Comparison of ENCODE assay signal across 1 cellular context in the genomic region with DNA sequence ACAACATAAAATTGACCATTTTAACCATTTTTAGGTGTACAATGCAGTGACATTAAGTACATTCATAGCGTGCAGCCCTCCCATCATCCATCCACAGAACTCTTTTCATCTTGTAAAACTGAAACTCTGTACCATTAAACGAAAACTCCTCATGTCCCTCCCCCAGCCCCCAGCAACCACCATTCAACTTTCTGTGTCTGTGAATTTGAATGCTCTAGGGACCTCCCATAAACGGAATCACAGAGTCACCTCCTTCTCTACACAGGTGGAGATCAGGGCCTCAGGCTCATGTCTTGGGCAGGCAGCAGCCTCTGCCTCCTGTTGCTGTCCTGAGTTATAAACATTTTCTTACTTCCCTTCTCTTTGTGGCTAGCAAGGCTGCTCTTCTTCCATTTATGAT.
TF ChIP-seq lines count a peak whose summit lies in the region.

No MANE protein-coding gene starts in this region.

TF ChIP-seq in GM12878, 131 proteins besides CTCF, POLR2A, EP300 and RAD21 (continued from another document and continues in another):
- TF ChIP-seq ELK1 (IDR thresholded peaks at IDR 0.05; ENCODE audit: low read depth, low read length) (no peak), BRCA1 (IDR thresholded peaks at IDR 0.05; ENCODE audit: low read depth, low read length) (no peak), NFIC (IDR thresholded peaks at IDR 0.05; ENCODE audit: low read depth, low read length) (0 out of 2 replicates have a peak, but pooled peaks have one; percentile 14), RUNX3 (IDR thresholded peaks at IDR 0.05; ENCODE audit: low read length) (peak; percentile 75), JUNB (IDR thresholded peaks at IDR 0.05) (peak; percentile 36; the same call in 1 of the 2 replicates), SMAD5 (IDR thresholded peaks at IDR 0.05; ENCODE audit: low read depth) (no peak), BACH1 (IDR thresholded peaks at IDR 0.05; ENCODE audit: borderline replicate concordance) (no peak), ZBED1 (IDR thresholded peaks at IDR 0.05; ENCODE audit: borderline replicate concordance) (no peak), MYC (IDR thresholded peaks at IDR 0.05; ENCODE audit: insufficient read depth, insufficient read length, insufficient replicate concordance, low read length, severe bottlenecking) (no peak), RBBP5 (conservative IDR thresholded peaks at IDR 0.05) (no peak), SIX5 (IDR thresholded peaks at IDR 0.05; ENCODE audit: low read depth, low read length, severe bottlenecking) (no peak), BCL11A (IDR thresholded peaks at IDR 0.05; ENCODE audit: low read depth, low read length) (no peak), CBFB (IDR thresholded peaks at IDR 0.05; ENCODE audit: low read depth) (no peak), POLR2AphosphoS5 (IDR thresholded peaks at IDR 0.05; ENCODE audit: low read length) (no peak), REST (IDR thresholded peaks at IDR 0.05; ENCODE audit: low read depth, low read length) (no peak), ZSCAN29 (IDR thresholded peaks at IDR 0.05) (no peak), ZNF592 (IDR thresholded peaks at IDR 0.05) (no peak), MXI1 (IDR thresholded peaks at IDR 0.05; ENCODE audit: low read depth, low read length) (no peak), HSF1 (IDR thresholded peaks at IDR 0.05; ENCODE audit: low read depth, low read length) (no peak), MEF2B (IDR thresholded peaks at IDR 0.05; ENCODE audit: partially characterized antibody, poor library complexity, severe bottlenecking) (peak; percentile 66), MAX (IDR thresholded peaks at IDR 0.05; ENCODE audit: low read depth, low read length) (no peak), CBX5 (IDR thresholded peaks at IDR 0.05; ENCODE audit: low read depth) (no peak), BCL3 (IDR thresholded peaks at IDR 0.05; ENCODE audit: borderline replicate concordance, insufficient read depth, low read depth, low read length, poor library complexity, severe bottlenecking) (no peak), MTA3 (IDR thresholded peaks at IDR 0.05; ENCODE audit: borderline replicate concordance, low read length) (no peak), RB1 (IDR thresholded peaks at IDR 0.05; ENCODE audit: borderline replicate concordance) (no peak), NFXL1 (IDR thresholded peaks at IDR 0.05; ENCODE audit: borderline replicate concordance) (no peak), PRDM15 (CRISPR knock-in tag; IDR thresholded peaks at IDR 0.05) (no peak), YBX1 (IDR thresholded peaks at IDR 0.05) (no peak)
- TF ChIP-seq, protein P1, sequence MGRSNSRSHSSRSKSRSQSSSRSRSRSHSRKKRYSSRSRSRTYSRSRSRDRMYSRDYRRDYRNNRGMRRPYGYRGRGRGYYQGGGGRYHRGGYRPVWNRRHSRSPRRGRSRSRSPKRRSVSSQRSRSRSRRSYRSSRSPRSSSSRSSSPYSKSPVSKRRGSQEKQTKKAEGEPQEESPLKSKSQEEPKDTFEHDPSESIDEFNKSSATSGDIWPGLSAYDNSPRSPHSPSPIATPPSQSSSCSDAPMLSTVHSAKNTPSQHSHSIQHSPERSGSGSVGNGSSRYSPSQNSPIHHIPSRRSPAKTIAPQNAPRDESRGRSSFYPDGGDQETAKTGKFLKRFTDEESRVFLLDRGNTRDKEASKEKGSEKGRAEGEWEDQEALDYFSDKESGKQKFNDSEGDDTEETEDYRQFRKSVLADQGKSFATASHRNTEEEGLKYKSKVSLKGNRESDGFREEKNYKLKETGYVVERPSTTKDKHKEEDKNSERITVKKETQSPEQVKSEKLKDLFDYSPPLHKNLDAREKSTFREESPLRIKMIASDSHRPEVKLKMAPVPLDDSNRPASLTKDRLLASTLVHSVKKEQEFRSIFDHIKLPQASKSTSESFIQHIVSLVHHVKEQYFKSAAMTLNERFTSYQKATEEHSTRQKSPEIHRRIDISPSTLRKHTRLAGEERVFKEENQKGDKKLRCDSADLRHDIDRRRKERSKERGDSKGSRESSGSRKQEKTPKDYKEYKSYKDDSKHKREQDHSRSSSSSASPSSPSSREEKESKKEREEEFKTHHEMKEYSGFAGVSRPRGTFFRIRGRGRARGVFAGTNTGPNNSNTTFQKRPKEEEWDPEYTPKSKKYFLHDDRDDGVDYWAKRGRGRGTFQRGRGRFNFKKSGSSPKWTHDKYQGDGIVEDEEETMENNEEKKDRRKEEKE (IDR thresholded peaks at IDR 0.05) = no peak
- TF ChIP-seq, protein P2, sequence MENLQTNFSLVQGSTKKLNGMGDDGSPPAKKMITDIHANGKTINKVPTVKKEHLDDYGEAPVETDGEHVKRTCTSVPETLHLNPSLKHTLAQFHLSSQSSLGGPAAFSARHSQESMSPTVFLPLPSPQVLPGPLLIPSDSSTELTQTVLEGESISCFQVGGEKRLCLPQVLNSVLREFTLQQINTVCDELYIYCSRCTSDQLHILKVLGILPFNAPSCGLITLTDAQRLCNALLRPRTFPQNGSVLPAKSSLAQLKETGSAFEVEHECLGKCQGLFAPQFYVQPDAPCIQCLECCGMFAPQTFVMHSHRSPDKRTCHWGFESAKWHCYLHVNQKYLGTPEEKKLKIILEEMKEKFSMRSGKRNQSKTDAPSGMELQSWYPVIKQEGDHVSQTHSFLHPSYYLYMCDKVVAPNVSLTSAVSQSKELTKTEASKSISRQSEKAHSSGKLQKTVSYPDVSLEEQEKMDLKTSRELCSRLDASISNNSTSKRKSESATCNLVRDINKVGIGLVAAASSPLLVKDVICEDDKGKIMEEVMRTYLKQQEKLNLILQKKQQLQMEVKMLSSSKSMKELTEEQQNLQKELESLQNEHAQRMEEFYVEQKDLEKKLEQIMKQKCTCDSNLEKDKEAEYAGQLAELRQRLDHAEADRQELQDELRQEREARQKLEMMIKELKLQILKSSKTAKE (IDR thresholded peaks at IDR 0.05; ENCODE audit: low read depth, poor library complexity, severe bottlenecking) = no peak
